In the genomic region with DNA sequence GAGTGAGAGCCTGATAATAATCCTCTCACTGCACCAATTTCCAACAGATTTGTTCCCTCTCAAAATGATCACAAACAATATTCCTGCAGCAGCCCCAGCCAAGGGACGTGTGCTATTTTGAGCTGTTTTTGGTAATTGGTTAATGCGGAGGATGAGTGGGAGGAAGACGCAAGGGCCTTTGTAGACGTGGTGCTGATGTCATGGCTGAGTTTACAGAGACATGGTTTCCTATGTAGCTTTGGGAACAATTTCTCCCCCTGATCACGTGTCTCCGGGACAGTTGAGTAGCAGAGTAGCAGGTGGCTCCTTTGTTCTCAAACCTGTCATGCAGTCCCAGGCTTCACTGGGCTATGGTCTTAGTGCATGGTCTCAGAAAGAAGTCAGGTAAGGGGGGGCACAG, we compare ENCODE assay signal across 25 cellular contexts.
DNase-seq lines count a peak whose midpoint lies in the region; ATAC-seq and TF ChIP-seq lines count a peak whose summit lies in the region.
"Had no signal": no experiment of that assay in that cellular context is flagged by ENCODE, and none has a peak within 500 bp of the region (broad histone marks: within the 10 kb centered on the region; RNA-seq: fewer than 3 reads in every experiment).

No MANE protein-coding gene starts in this region.

- H3K4me1 ChIP-seq in BLaER1: peaks cover 46% of the 10 kb centered on the region
- H3K4me1 ChIP-seq: A549, upper lobe of right lung had no signal

- 0 out of 2 replicates have a peak overlapping the region, but pooled peaks have one; percentile 25 for H3K27ac ChIP-seq in BLaER1
- H3K27ac ChIP-seq: A549, C4-2B, epithelial cell of prostate, stomach, upper lobe of right lung, VCaP had no signal

- H3K4me2 ChIP-seq in BLaER1: peak overlapping the region; percentile 61
- H3K4me2 ChIP-seq: A549 had no signal

- no peaks in the 10 kb centered on the region for H3K4me1 Mint-ChIP-seq in natural killer cell treated with Interleukin-12 subunit alpha and Interleukin-12 subunit beta and Interleukin-15 and Interleukin-18, amount 100 ng/mL, for 72 hours (ENCODE audit: low read depth in 2 of 2)
- no peaks in the 10 kb centered on the region for H3K4me1 Mint-ChIP-seq in osteocyte (ENCODE audit: unreplicated experiment)
- H3K4me1 Mint-ChIP-seq: memory B cell had no signal

- H3K4me3 Mint-ChIP-seq in natural killer cell treated with Interleukin-12 subunit alpha and Interleukin-12 subunit beta and Interleukin-15 and Interleukin-18, amount 100 ng/mL, for 72 hours: no peak overlapping the region
- no peak overlapping the region for H3K4me3 Mint-ChIP-seq in osteocyte (ENCODE audit: unreplicated experiment)
- H3K4me3 Mint-ChIP-seq: H9, memory B cell, naive B cell had no signal

- no peak overlapping the region for H3K4me3 ChIP-seq in BLaER1
- H3K4me3 ChIP-seq: A549, stomach, upper lobe of right lung had no signal

- H3K9me3 ChIP-seq in BLaER1: peaks cover 14% of the 10 kb centered on the region
- H3K9me3 ChIP-seq: A549, upper lobe of right lung had no signal

- H4K20me1 ChIP-seq in BLaER1: no peaks in the 10 kb centered on the region

- H3K27me3 Mint-ChIP-seq in natural killer cell treated with Interleukin-12 subunit alpha and Interleukin-12 subunit beta and Interleukin-15 and Interleukin-18, amount 100 ng/mL, for 72 hours: peaks cover 14 to 27% of the 10 kb centered on the region in 2 donors
- H3K27me3 Mint-ChIP-seq in osteocyte (ENCODE audit: unreplicated experiment): peaks cover 13% of the 10 kb centered on the region

- no peaks in the 10 kb centered on the region for H3K27me3 ChIP-seq in BLaER1
- H3K27me3 ChIP-seq: upper lobe of right lung had no signal

- H3K36me3 ChIP-seq in BLaER1: no peaks in the 10 kb centered on the region
- H3K36me3 ChIP-seq: upper lobe of right lung had no signal

- peak overlapping the region; percentile 43; the same call in 1 of the 2 replicates for H3K9ac ChIP-seq in BLaER1

- no peak for ATAC-seq in natural killer cell treated with Interleukin-12 subunit alpha and Interleukin-12 subunit beta and Interleukin-15 and Interleukin-18, amount 100 ng/mL, for 72 hours
- ATAC-seq: A549, upper lobe of right lung had no signal

- no peak overlapping the region for H3K27ac Mint-ChIP-seq in natural killer cell treated with Interleukin-12 subunit alpha and Interleukin-12 subunit beta and Interleukin-15 and Interleukin-18, amount 100 ng/mL, for 72 hours
- no peak overlapping the region for H3K27ac Mint-ChIP-seq in osteocyte (ENCODE audit: unreplicated experiment)
- H3K27ac Mint-ChIP-seq: H9, memory B cell, naive B cell had no signal

- H3K9me3 Mint-ChIP-seq in natural killer cell treated with Interleukin-12 subunit alpha and Interleukin-12 subunit beta and Interleukin-15 and Interleukin-18, amount 100 ng/mL, for 72 hours: no peaks in the 10 kb centered on the region
- H3K9me3 Mint-ChIP-seq in osteocyte (ENCODE audit: unreplicated experiment): no peaks in the 10 kb centered on the region
- H3K9me3 Mint-ChIP-seq: memory B cell had no signal

- TF ChIP-seq CTCF in osteocyte (IDR thresholded peaks at IDR 0.05): no peak

- DNase-seq in NCI-H1436 (lab: John Stamatoyannopoulos, UW) (peak; percentile 87), NCI-H2227 treated with DMSO at 0.1 percent for 48 hours (lab: John Stamatoyannopoulos, UW) (peak; percentile 1), SHP77 treated with DMSO at 0.1 percent for 48 hours (lab: John Stamatoyannopoulos, UW) (peak; percentile 19), midbrain (lab: John Stamatoyannopoulos, UW) (no peak), osteocyte (ENCODE audit: extremely low spot score, unreplicated experiment) (no peak)
- no peak for DNase-seq in natural killer cell treated with Interleukin-12 subunit alpha and Interleukin-12 subunit beta and Interleukin-15 and Interleukin-18, amount 100 ng/mL, for 72 hours (ENCODE audit: low spot score)
- no peak for DNase-seq in stimulated activated CD4-positive, alpha-beta T cell treated with anti-CD3 and anti-CD28 coated beads, Interleukin-2, amount 100 ng/mL, for 24 hours
- DNase-seq: activated CD4-positive, alpha-beta T cell treated with anti-CD3 and anti-CD28 coated beads, Interleukin-2, amount 50 U/mL, for 4 hours; activated gamma-delta T cell treated with Interleukin-2 at 50 U/mL for 16 hours; DMS 273 treated with DMSO at 0.1 percent for 48 hours; foreskin melanocyte; H9; kidney; naive B cell; NCI-H226; stimulated activated CD4-positive, alpha-beta T cell treated with anti-CD3 and anti-CD28 coated beads, Interleukin-1b, Interleukin-23, amount 100 ng/mL, for 48 hours; stomach; T-helper 1 cell; upper lobe of right lung had no signal

- H3K36me3 Mint-ChIP-seq in natural killer cell treated with Interleukin-12 subunit alpha and Interleukin-12 subunit beta and Interleukin-15 and Interleukin-18, amount 100 ng/mL, for 72 hours: no peaks in the 10 kb centered on the region
- H3K36me3 Mint-ChIP-seq in osteocyte (ENCODE audit: unreplicated experiment): no peaks in the 10 kb centered on the region
- H3K36me3 Mint-ChIP-seq: memory B cell had no signal

Comparison
In these comparisons a context has a peak if more than half of its experiments do, and no peak if none do; other contexts are left out.
1. DNase-seq: peak in NCI-H1436 (single experiment), NCI-H2227 treated with DMSO at 0.1 percent for 48 hours (single experiment) and SHP77 treated with DMSO at 0.1 percent for 48 hours (single experiment); none in midbrain (single experiment), natural killer cell treated with Interleukin-12 subunit alpha and Interleukin-12 subunit beta and Interleukin-15 and Interleukin-18, amount 100 ng/mL, for 72 hours (single experiment), stimulated activated CD4-positive, alpha-beta T cell treated with anti-CD3 and anti-CD28 coated beads, Interleukin-2, amount 100 ng/mL, for 24 hours (0 of 2) and osteocyte (single experiment).